In the genomic region with DNA sequence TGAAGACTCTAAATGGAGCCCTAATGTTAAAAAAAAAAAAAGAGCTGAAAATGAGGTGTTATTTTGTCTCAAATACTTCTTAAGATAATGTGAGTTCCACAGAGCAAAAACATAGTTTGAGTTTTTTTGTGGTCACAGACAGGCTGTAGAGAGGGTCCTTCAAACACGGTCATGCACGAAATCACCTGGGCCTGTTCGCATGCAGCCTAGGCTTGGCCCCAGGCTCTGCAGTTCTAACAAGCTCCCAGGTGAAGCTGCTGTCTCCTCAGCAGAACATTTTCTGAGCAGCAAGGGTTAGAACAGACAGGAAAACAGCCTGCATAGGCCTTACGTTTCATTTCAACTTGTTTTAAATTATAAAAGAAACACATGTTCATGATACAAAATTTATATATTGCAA, we compare ENCODE assay signal across 21 cellular contexts.
"Had no signal": no experiment of that assay in that cellular context is flagged by ENCODE, and none has a peak within 500 bp of the region (broad histone marks: within the 10 kb centered on the region; RNA-seq: fewer than 3 reads in every experiment).

No MANE protein-coding gene starts in this region.

- H3K9ac ChIP-seq: KMS-11 had no signal

- DNase-seq: activated CD4-positive, alpha-beta memory T cell treated with anti-CD3 and anti-CD28 coated beads, Interleukin-2, amount 10 ng/mL, durations not matched to agents 7 days and 5 days; activated CD4-positive, alpha-beta T cell treated with anti-CD3 and anti-CD28 coated beads for 36 hours; activated CD4-positive, alpha-beta T cell treated with anti-CD3 and anti-CD28 coated beads, Interleukin-2, amount 50 U/mL, for 1 hour; activated CD4-positive, CD25-positive, alpha-beta regulatory T cell; activated gamma-delta T cell; activated naive CD4-positive, alpha-beta T cell treated with anti-CD3 and anti-CD28 coated beads for 36 hours; activated T-cell treated with anti-CD3 and anti-CD28 coated beads for 4 hours; activated T-cell treated with anti-CD3 and anti-CD28 coated beads, Interleukin-2, amount 50 U/mL, for 48 hours; amygdala; NCI-H1092; NCI-H1436; NCI-H1694 treated with DMSO at 0.1 percent for 48 hours; NCI-H2171; NCI-H2227 treated with DMSO at 0.1 percent for 48 hours; NCI-H82; SIG-M5; T-helper 1 cell had no signal

- H3K4me2 ChIP-seq: KMS-11 had no signal

- FAIRE-seq: astrocyte had no signal

- H3K27ac ChIP-seq: KMS-11, VCaP had no signal

- ATAC-seq: activated CD4-positive, alpha-beta T cell treated with anti-CD3 and anti-CD28 coated beads for 36 hours; activated T-helper 17 cell treated with anti-CD3 and anti-CD28 coated beads, Interleukin-2, amount 50 U/mL, for 72 hours had no signal
